In the genomic region with DNA sequence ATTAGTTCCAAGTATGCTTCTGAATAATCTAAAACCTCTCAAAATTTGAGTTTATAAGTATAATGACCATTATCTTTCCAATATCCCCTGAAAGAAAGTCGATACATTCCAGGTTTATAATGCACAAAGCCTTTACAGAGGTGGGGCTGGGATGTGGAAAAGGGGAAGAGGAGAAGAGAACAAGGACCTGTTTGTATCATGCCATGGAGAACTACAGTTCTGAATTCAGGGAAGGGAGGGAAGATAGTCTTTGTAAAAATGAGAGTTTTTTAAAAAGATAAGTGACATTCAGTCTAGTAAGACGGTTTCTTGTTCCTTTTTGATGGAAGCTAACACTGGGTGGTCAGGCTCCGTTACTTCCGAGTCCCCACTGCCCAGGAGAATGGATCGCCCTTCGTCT, we compare ENCODE assay signal across 23 cellular contexts.
"Had no signal": no experiment of that assay in that cellular context is flagged by ENCODE, and none has a peak within 500 bp of the region (broad histone marks: within the 10 kb centered on the region; RNA-seq: fewer than 3 reads in every experiment).

No MANE protein-coding gene starts in this region.

- H3K27me3 Mint-ChIP-seq: activated B cell treated with CpG ODN at 0.5 μM for 24 hours; activated CD4-positive, alpha-beta memory T cell treated with anti-CD3 and anti-CD28 coated beads for 36 hours; naive thymus-derived CD8-positive, alpha-beta T cell had no signal

- H3K4me3 Mint-ChIP-seq: activated B cell treated with CpG ODN at 0.5 μM for 24 hours; activated CD4-positive, alpha-beta memory T cell treated with anti-CD3 and anti-CD28 coated beads for 36 hours; naive thymus-derived CD8-positive, alpha-beta T cell; neural progenitor cell had no signal

- H3K9me3 ChIP-seq: colonic mucosa, gastrocnemius medialis, SK-N-SH, spleen, testis, transverse colon had no signal

- H3K27ac ChIP-seq: colonic mucosa, gastrocnemius medialis, neural progenitor cell, spleen, testis, transverse colon had no signal

- H3K27ac Mint-ChIP-seq: activated B cell treated with CpG ODN at 0.5 μM for 24 hours; activated CD4-positive, alpha-beta memory T cell treated with anti-CD3 and anti-CD28 coated beads for 36 hours; neural progenitor cell had no signal

- H3K9ac ChIP-seq: neural progenitor cell, SK-N-SH had no signal

- H3K4me3 ChIP-seq: colonic mucosa, gastrocnemius medialis, neural progenitor cell, spleen, testis, transverse colon had no signal

- H3K27me3 ChIP-seq: colonic mucosa, gastrocnemius medialis, neural progenitor cell, spleen, testis, transverse colon had no signal

- H3K4me1 Mint-ChIP-seq: activated B cell treated with CpG ODN at 0.5 μM for 24 hours; naive thymus-derived CD8-positive, alpha-beta T cell; neural progenitor cell had no signal

- H3K36me3 ChIP-seq: colonic mucosa had no signal

- H3K9me3 Mint-ChIP-seq: activated B cell treated with CpG ODN at 0.5 μM for 24 hours; activated CD4-positive, alpha-beta memory T cell treated with anti-CD3 and anti-CD28 coated beads for 36 hours; activated naive CD4-positive, alpha-beta T cell treated with anti-CD3 and anti-CD28 coated beads, Interleukin-2, amount 50 U/mL, for 72 hours; naive thymus-derived CD8-positive, alpha-beta T cell; neural progenitor cell had no signal

- DNase-seq: activated B cell treated with CpG ODN at 0.5 μM for 24 hours; activated CD4-positive, alpha-beta memory T cell treated with anti-CD3 and anti-CD28 coated beads for 36 hours; activated CD8-positive, alpha-beta memory T cell treated with anti-CD3 and anti-CD28 coated beads, Interleukin-2, amount 50 U/mL, for 4 hours; activated naive CD4-positive, alpha-beta T cell; activated T-cell treated with anti-CD3 and anti-CD28 coated beads, Interleukin-2, amount 50 U/mL, for 48 hours; colonic mucosa; effector memory CD4-positive, alpha-beta T cell; erythroblast; gastrocnemius medialis; head of caudate nucleus; hippocampal formation; left cardiac atrium; naive thymus-derived CD8-positive, alpha-beta T cell; occipital lobe; posterior cingulate gyrus; right cardiac atrium; SK-N-SH; spleen; stimulated activated naive CD4-positive, alpha-beta T cell; testis; transverse colon had no signal

- H3K4me1 ChIP-seq: colonic mucosa, neural progenitor cell, spleen, testis, transverse colon had no signal
